Comparison of ENCODE assay signal across 10 cellular contexts in the genomic region with DNA sequence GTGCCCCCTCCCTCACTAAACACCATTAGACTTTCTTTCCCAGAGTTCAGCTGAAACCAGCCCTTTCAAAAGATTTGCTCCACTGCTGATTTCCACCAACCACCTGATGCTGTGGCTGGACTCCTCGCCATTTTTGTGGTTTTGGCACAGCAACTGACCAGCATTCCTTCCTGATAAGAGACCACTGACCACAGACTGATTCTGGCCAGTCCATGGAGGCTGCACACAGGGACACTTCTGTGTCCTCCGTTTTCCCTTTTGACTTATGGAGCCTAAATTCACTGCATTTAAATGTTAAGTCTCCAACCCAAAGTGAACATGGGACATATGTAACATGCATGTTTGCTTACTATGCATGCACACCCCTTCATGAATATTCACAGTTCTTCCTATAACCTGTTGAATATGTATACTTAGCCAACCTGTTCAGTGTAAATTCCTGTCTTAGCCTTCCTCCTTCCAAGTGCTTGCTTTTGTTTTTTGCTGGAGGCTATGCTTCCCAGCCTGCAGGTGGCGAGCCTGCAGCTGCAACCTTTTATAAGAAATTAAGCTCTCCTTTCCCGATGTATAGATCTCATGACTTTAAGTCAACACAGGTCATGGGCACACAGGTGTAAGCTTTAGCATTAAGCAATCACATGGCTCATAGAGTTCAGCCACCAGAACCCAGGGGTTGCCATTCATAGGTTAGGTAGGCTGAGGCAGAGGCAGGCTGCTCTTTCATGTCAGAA.
DNase-seq lines count a peak whose midpoint lies in the region; TF ChIP-seq lines count a peak whose summit lies in the region.
"Had no signal": no experiment of that assay in that cellular context is flagged by ENCODE, and none has a peak within 500 bp of the region (broad histone marks: within the 10 kb centered on the region; RNA-seq: fewer than 3 reads in every experiment).

No MANE protein-coding gene starts in this region.

- no peak overlapping the region for H2BK5ac ChIP-seq in mesenchymal stem cell (ENCODE audit: low read depth, low read length, poor library complexity, severe bottlenecking)

- peak overlapping the region; percentile 2 for H3K9ac ChIP-seq in mesenchymal stem cell (ENCODE audit: low read length)

- H2BK12ac ChIP-seq in mesenchymal stem cell (ENCODE audit: low read length in 2 of 2): no peak overlapping the region

- no peak overlapping the region for H4K8ac ChIP-seq in mesenchymal stem cell (ENCODE audit: low read length)

- peak; percentile 70 for TF ChIP-seq CTCF in LNCaP clone FGC (IDR thresholded peaks at IDR 0.05; ENCODE audit: control insufficient read depth, extremely low read depth, insufficient read depth)

- H3K4me3 ChIP-seq in LNCaP clone FGC (ENCODE audit: low read depth, low read length) (no peak overlapping the region), mesenchymal stem cell (ENCODE audit: insufficient read depth in 1 of 2, low read depth in 1 of 2, low read length in 2 of 2) (no peak overlapping the region)

- 45% methylated on average over 3 of the region's 4 CpGs for WGBS in mesenchymal stem cell

- H3K27me3 ChIP-seq in mesenchymal stem cell (ENCODE audit: control insufficient read depth in 1 of 2, insufficient read depth in 1 of 2, low read length in 2 of 2): peaks cover 7 to 33% of the 10 kb centered on the region in 2 experiments

- H3K27ac ChIP-seq in mesenchymal stem cell (ENCODE audit: low read length, poor library complexity, severe bottlenecking): no peak overlapping the region

- no peak overlapping the region for H2BK15ac ChIP-seq in mesenchymal stem cell (ENCODE audit: low read depth, poor library complexity, severe bottlenecking)

- no peak overlapping the region for H2BK120ac ChIP-seq in mesenchymal stem cell (ENCODE audit: low read depth, low read length)

- peaks cover 6% of the 10 kb centered on the region for H3K4me1 ChIP-seq in mesenchymal stem cell (ENCODE audit: control insufficient read depth, insufficient read depth, low read depth, low read length)

- no peak overlapping the region for H3K23ac ChIP-seq in mesenchymal stem cell (ENCODE audit: low read length in 2 of 2)

- H3K4ac ChIP-seq in mesenchymal stem cell (ENCODE audit: low read depth in 1 of 2, low read length in 2 of 2): no peak overlapping the region

- H3K18ac ChIP-seq in mesenchymal stem cell (ENCODE audit: low read depth in 1 of 2, low read length in 2 of 2): no peak overlapping the region

- H3K14ac ChIP-seq in mesenchymal stem cell (ENCODE audit: low read length in 2 of 2): no peak overlapping the region

- H3K4me2 ChIP-seq in mesenchymal stem cell (ENCODE audit: low read length, poor library complexity, severe bottlenecking): no peak overlapping the region

- H4K91ac ChIP-seq in mesenchymal stem cell (ENCODE audit: low read length): no peak overlapping the region

- H3K9me3 ChIP-seq in mesenchymal stem cell (ENCODE audit: control insufficient read depth, low read length): no peaks in the 10 kb centered on the region

- DNase-seq in DMS53 treated with DMSO at 0.1 percent for 48 hours (lab: John Stamatoyannopoulos, UW; ENCODE audit: unreplicated experiment) (peak; percentile 5), LNCaP clone FGC (ENCODE audit: low read depth) (peak; percentile 46), astrocyte of the hippocampus (ENCODE audit: low read depth, low spot score) (peak; percentile 95), mesenchymal stem cell (peak; percentile 81), COR-L47 (lab: John Stamatoyannopoulos, UW) (no peak), amniotic stem cell (lab: John Stamatoyannopoulos, UW) (no peak), NCI-H1930 (lab: John Stamatoyannopoulos, UW) (no peak)
- no peak for DNase-seq in activated naive CD4-positive, alpha-beta T cell treated with anti-CD3 and anti-CD28 coated beads, Interleukin-2, amount 50 U/mL, for 16 hours
- DNase-seq: naive B cell, T-cell had no signal

- H3K36me3 ChIP-seq in mesenchymal stem cell (ENCODE audit: control insufficient read depth in 1 of 2, insufficient read depth in 2 of 2, low read depth in 1 of 2, low read length in 2 of 2): no peaks in the 10 kb centered on the region

- H3K79me1 ChIP-seq in mesenchymal stem cell (replicated peaks; ENCODE audit: low read length, poor library complexity, severe bottlenecking): no peaks in the 10 kb centered on the region

- H2AFZ ChIP-seq in mesenchymal stem cell (ENCODE audit: low read depth, low read length): no peak overlapping the region

- no peak overlapping the region for H2AK5ac ChIP-seq in mesenchymal stem cell (ENCODE audit: low read length, severe bottlenecking)

Comparison
In these comparisons a context has a peak if more than half of its experiments do, and no peak if none do; other contexts are left out.
1. DNase-seq: peak in DMS53 treated with DMSO at 0.1 percent for 48 hours (single experiment), LNCaP clone FGC (single experiment), astrocyte of the hippocampus (single experiment) and mesenchymal stem cell (single experiment); none in activated naive CD4-positive, alpha-beta T cell treated with anti-CD3 and anti-CD28 coated beads, Interleukin-2, amount 50 U/mL, for 16 hours (single experiment), COR-L47 (single experiment), amniotic stem cell (single experiment) and NCI-H1930 (0 of 2).